Comparison of ENCODE assay signal across 8 cellular contexts in genomic region chr1:120090830-120091229, GRCh38. TPM values are rescaled to one million over a fixed set of nuclear protein-coding genes. Genes with fewer than 3 reads are reported as not detected.
DNase-seq lines count a peak whose midpoint lies in the region; ATAC-seq, FAIRE-seq and TF ChIP-seq lines count a peak whose summit lies in the region.
"Not testable (repeated sequence)": the region's sequence is repeated elsewhere in the genome, so short reads cannot be mapped to it uniquely, and the experiment has no call there.

No MANE protein-coding gene starts in this region.

- TF ChIP-seq CTCF in IMR-90 (conservative IDR thresholded peaks at IDR 0.05; ENCODE audit: low read depth, low read length); RWPE2 (IDR thresholded peaks at IDR 0.05; ENCODE audit: poor library complexity, severe bottlenecking); body of pancreas (IDR thresholded peaks at IDR 0.05); keratinocyte (optimal IDR thresholded peaks at IDR 0.05 in 1 of 3, IDR thresholded peaks at IDR 0.05 in 1 of 3, conservative IDR thresholded peaks at IDR 0.05 in 1 of 3; ENCODE audit: extremely low read depth in 1 of 3, insufficient read depth in 2 of 3, low read length in 3 of 3); mucosa of descending colon (IDR thresholded peaks at IDR 0.05); upper lobe of right lung (IDR thresholded peaks at IDR 0.05): not testable (repeated sequence)

- peak overlapping the region; percentile 56 for H3K9ac ChIP-seq in GM23248
- not testable (repeated sequence) for H3K9ac ChIP-seq in IMR-90 (ENCODE audit: low read depth, low read length); keratinocyte (ENCODE audit: control insufficient read depth, extremely low read depth, insufficient read depth, low read length)

- H3K14ac ChIP-seq in IMR-90 (replicated peaks; ENCODE audit: low read depth, low read length): not testable (repeated sequence)

- not testable (repeated sequence) for H3K36me3 ChIP-seq in GM23248 (ENCODE audit: low read depth); IMR-90 (ENCODE audit: control insufficient read depth, insufficient read depth, low read length); RWPE2 (ENCODE audit: low read depth); body of pancreas (replicated peaks in 1 of 2; ENCODE audit: insufficient read depth in 1 of 2, low read depth in 2 of 2); keratinocyte (ENCODE audit: control insufficient read depth in 2 of 2, extremely low read depth in 1 of 2, insufficient read depth in 2 of 2, low read length in 2 of 2); mucosa of descending colon (ENCODE audit: low read depth); upper lobe of right lung

- H3K56ac ChIP-seq in IMR-90 (ENCODE audit: extremely low read depth, insufficient read depth, low read length): not testable (repeated sequence)

- not testable (repeated sequence) for H2BK20ac ChIP-seq in IMR-90 (ENCODE audit: low read depth, low read length)

- H3K79me2 ChIP-seq in GM23248 (ENCODE audit: insufficient read depth); keratinocyte (ENCODE audit: control insufficient read depth, insufficient read depth, low read length): not testable (repeated sequence)

- H3K4me1 ChIP-seq in GM23248 (ENCODE audit: insufficient read depth): peaks cover 12% of the 10 kb centered on the region
- H3K4me1 ChIP-seq in IMR-90 (ENCODE audit: control insufficient read depth, insufficient read depth, low read length); RWPE2 (ENCODE audit: insufficient read depth, poor library complexity, severe bottlenecking); body of pancreas; keratinocyte (ENCODE audit: control insufficient read depth, extremely low read depth, insufficient read depth, low read length); mucosa of descending colon (ENCODE audit: low read depth); upper lobe of right lung: not testable (repeated sequence)

- POLR2A ChIA-PET in IMR-90 (lab: Charles Lee; ENCODE audit: unreplicated experiment): not testable (repeated sequence)

- not testable (repeated sequence) for H3K9me2 ChIP-seq in GM23248 (ENCODE audit: insufficient read depth)

- not testable (repeated sequence) for H2AK5ac ChIP-seq in IMR-90 (ENCODE audit: low read depth, low read length)

- CTCF ChIA-PET in IMR-90 (lab: Yijun Ruan, JAX): not testable (repeated sequence)

- H3K18ac ChIP-seq in IMR-90 (ENCODE audit: low read depth, low read length): not testable (repeated sequence)

- ATAC-seq in IMR-90 (ENCODE audit: low read depth) (peak; percentile 90), RWPE2 (ENCODE audit: low read depth) (peak; percentile 83), body of pancreas (peak; percentile 9), esophagus mucosa (peak; percentile 71), mucosa of descending colon (peak; percentile 30), upper lobe of right lung (peak; percentile 84)

- dilution Hi-C loops in IMR-90 (cut with HindIII; ENCODE audit: low sequenced_read_pairs, unreplicated experiment); keratinocyte (cut with MboI; ENCODE audit: extremely low pct_ligation_motif_present, low sequenced_read_pairs): not testable (repeated sequence)

- not testable (repeated sequence) for H2AFZ ChIP-seq in GM23248; IMR-90 (replicated peaks; ENCODE audit: low read length, poor library complexity); keratinocyte (ENCODE audit: control insufficient read depth, low read length)

- not testable (repeated sequence) for H2AK9ac ChIP-seq in IMR-90 (replicated peaks; ENCODE audit: low read depth, low read length, poor library complexity)

- H3K4me2 ChIP-seq in GM23248 (ENCODE audit: unreplicated experiment); IMR-90 (ENCODE audit: low read depth, low read length); keratinocyte (ENCODE audit: control insufficient read depth, extremely low read depth, insufficient read depth, low read depth, low read length): not testable (repeated sequence)

- intact Hi-C loops in IMR-90 (cut with micrococcal nuclease); body of pancreas (cut with DNase I); mucosa of descending colon (cut with DNase I, micrococcal nuclease); upper lobe of right lung (cut with DNase I): not testable (repeated sequence)

- not testable (repeated sequence) for H3K27me3 ChIP-seq in GM23248 (replicated peaks; ENCODE audit: insufficient read depth); IMR-90 (ENCODE audit: control insufficient read depth, insufficient read depth, low read length); RWPE2 (ENCODE audit: insufficient read depth, poor library complexity, severe bottlenecking); body of pancreas; keratinocyte (ENCODE audit: control insufficient read depth, extremely low read depth, insufficient read depth, low read length); upper lobe of right lung

- H3K79me1 ChIP-seq in IMR-90 (ENCODE audit: low read depth in 1 of 2, low read length in 2 of 2): not testable (repeated sequence)

- H3K27ac ChIP-seq in GM23248: peak overlapping the region; percentile 80
- not testable (repeated sequence) for H3K27ac ChIP-seq in IMR-90 (ENCODE audit: insufficient read depth, low read length); RWPE2 (ENCODE audit: poor library complexity, severe bottlenecking); body of pancreas; upper lobe of right lung
- peak overlapping the region; percentile 60 for H3K27ac ChIP-seq in keratinocyte (ENCODE audit: control insufficient read depth, insufficient read depth, low read length)

- H2BK15ac ChIP-seq in IMR-90 (ENCODE audit: low read depth, low read length): not testable (repeated sequence)

- not testable (repeated sequence) for H3K4me3 ChIP-seq in GM23248; IMR-90 (ENCODE audit: insufficient read depth, low read depth, low read length); RWPE2 (ENCODE audit: severe bottlenecking); body of pancreas; keratinocyte (ENCODE audit: control insufficient read depth in 2 of 3, extremely low read depth in 1 of 3, insufficient read depth in 2 of 3, low read depth in 1 of 3, low read length in 3 of 3); mucosa of descending colon; upper lobe of right lung

- H2BK120ac ChIP-seq in IMR-90 (ENCODE audit: low read depth, low read length): not testable (repeated sequence)

- TF ChIP-seq POLR2A in IMR-90 (IDR thresholded peaks at IDR 0.05; ENCODE audit: low read depth, low read length); body of pancreas (IDR thresholded peaks at IDR 0.05): not testable (repeated sequence)

- H4K5ac ChIP-seq in IMR-90 (ENCODE audit: low read depth, low read length): not testable (repeated sequence)

- H3K9me1 ChIP-seq in IMR-90 (ENCODE audit: insufficient read depth, low read length); keratinocyte (ENCODE audit: control insufficient read depth, extremely low read depth, insufficient read depth, low read length): not testable (repeated sequence)

- not testable (repeated sequence) for H3K9me3 ChIP-seq in GM23248 (ENCODE audit: low read depth); IMR-90 (ENCODE audit: control insufficient read depth, insufficient read depth, low read length); RWPE2 (ENCODE audit: severe bottlenecking); body of pancreas; keratinocyte (ENCODE audit: control insufficient read depth, low read depth, low read length); mucosa of descending colon; upper lobe of right lung

- in situ Hi-C loops in GM23248 (cut with MboI); IMR-90 (cut with MboI; ENCODE audit: low sequenced_read_pairs): not testable (repeated sequence)

- FAIRE-seq in keratinocyte (lab: Jason Lieb, UNC): peak; percentile 36

- not testable (repeated sequence) for H2BK5ac ChIP-seq in IMR-90 (ENCODE audit: low read depth, low read length, poor library complexity, severe bottlenecking)

- BruUV-seq in IMR-90 (replicated peaks; lab: Mats Ljungman, UMichigan): not testable (repeated sequence)

- not testable (repeated sequence) for DNase-seq in GM23248; IMR-90; RWPE2 (ENCODE audit: low spot score); body of pancreas; keratinocyte (ENCODE audit: low read depth, low spot score); mucosa of descending colon; upper lobe of right lung

- not testable (repeated sequence) for H3K4ac ChIP-seq in IMR-90 (ENCODE audit: low read depth, low read length)

- not testable (repeated sequence) for H3K23ac ChIP-seq in IMR-90 (ENCODE audit: low read depth, low read length)

- H3F3A ChIP-seq in GM23248 (ENCODE audit: insufficient read depth): not testable (repeated sequence)

- WGBS in GM23248 (ENCODE audit: low coverage in 1 of 2, low lambda C conversion rate in 2 of 2, missing lambda C conversion rate in 2 of 2), 2 experiments: no CpG with 5 or more reads among the region's 1 CpG
- no CpG with 5 or more reads among the region's 1 CpG for WGBS in IMR-90 (ENCODE audit: extremely low coverage in 2 of 2, insufficient read length in 1 of 2), 2 experiments
- no CpG with 5 or more reads among the region's 1 CpG for WGBS in body of pancreas, 2 donors

- not testable (repeated sequence) for H4K91ac ChIP-seq in IMR-90 (ENCODE audit: insufficient read depth, low read depth, low read length)

- not testable (repeated sequence) for TF ChIP-seq RAD21 in IMR-90 (IDR thresholded peaks at IDR 0.05; ENCODE audit: low read length)

- H4K20me1 ChIP-seq in GM23248 (ENCODE audit: insufficient read depth); IMR-90 (ENCODE audit: insufficient read depth, low read length); keratinocyte (ENCODE audit: control insufficient read depth, extremely low read depth, insufficient read depth, low read length): not testable (repeated sequence)

- H4K8ac ChIP-seq in IMR-90 (ENCODE audit: low read depth in 2 of 2, low read length in 2 of 2): not testable (repeated sequence)

RNA-seq across cellular contexts. Expression of gene NOTCH2, which starts 21.4 kb away (rescaled TPM):
- total RNA-seq in GM23248 (2014; rRNA removed; shearing (Covaris generic)): 136 and 150 TPM in 2 replicates
- 44.8 and 45.2 TPM in 2 replicates for polyA plus RNA-seq in GM23248 (2016; fragmentation: Nextera tagmentation; extraction: Ambion mirVana)
- total RNA-seq in IMR-90 (2012; rRNA removed): 128 and 131 TPM in 2 replicates
- polyA plus RNA-seq in IMR-90 (2012; rRNA removed): 37.4 and 40.4 TPM in 2 replicates
- 22.4 and 28.6 TPM in 2 replicates for polyA plus RNA-seq in IMR-90 (2012; cell fraction: cytosol; rRNA removed)
- 43.5 and 64.2 TPM in 2 replicates for polyA plus RNA-seq in IMR-90 (2012; cell fraction: nucleus; rRNA removed; ENCODE audit: low replicate concordance)
- total RNA-seq in body of pancreas: 10 to 100 TPM; 39.6 to 65.9 TPM
- 92.0 TPM for total RNA-seq in esophagus mucosa
- 22.5 to 36.9 TPM (median 24.3 TPM) in 3 replicates for polyA plus RNA-seq in keratinocyte
- 10.7 TPM for polyA plus RNA-seq in keratinocyte (2011; ENCODE audit: low read depth)
- polyA plus RNA-seq in keratinocyte (2011; cell fraction: cytosol; rRNA removed): 8.8 and 14.6 TPM in 2 replicates
- 109 and 128 TPM in 2 replicates for polyA plus RNA-seq in keratinocyte (2011; cell fraction: nucleus; rRNA removed)
- polyA plus RNA-seq in keratinocyte (2012; ENCODE audit: low replicate concordance): 33.3 and 35.6 TPM in 2 replicates
- polyA minus RNA-seq in keratinocyte: 199 to 228 TPM (median 207 TPM) in 3 replicates
- polyA minus RNA-seq in keratinocyte (2011; cell fraction: cytosol; rRNA and poly(A)+ RNA removed): 38.2 TPM
- 257 and 427 TPM in 2 replicates for polyA minus RNA-seq in keratinocyte (2011; cell fraction: nucleus; rRNA and poly(A)+ RNA removed)
- 10 to 100 TPM; 57.7 to 99.3 (median 60.8) TPM for total RNA-seq in mucosa of descending colon
- 97.3 TPM for total RNA-seq in upper lobe of right lung

Comparison
In these comparisons a context has a peak if more than half of its experiments do, and no peak if none do; other contexts are left out.
1. ATAC-seq: peak in every context shown above with its lines; median percentile 90 in IMR-90; 84 in upper lobe of right lung; 83 in RWPE2; 71 in esophagus mucosa; 30 in mucosa of descending colon; 9 in body of pancreas.